13 cellular contexts compared by ENCODE assay signal in genomic region chr20:31663524-31663837, GRCh38. TPM values are rescaled to one million over a fixed set of nuclear protein-coding genes. Genes with fewer than 3 reads are reported as not detected.
DNase-seq lines count a peak whose midpoint lies in the region; ATAC-seq and TF ChIP-seq lines count a peak whose summit lies in the region.
"Had no signal": no experiment of that assay in that cellular context is flagged by ENCODE, and none has a peak within 500 bp of the region (broad histone marks: within the 10 kb centered on the region; RNA-seq: fewer than 3 reads in every experiment).

No MANE protein-coding gene starts in this region.

- 69% methylated on average over 2 of the region's 2 CpGs for WGBS in right lobe of liver (ENCODE audit: insufficient coverage, low coverage, low lambda C conversion rate, missing lambda C conversion rate)
- WGBS in testis, 2 donors = 69 to 84% methylated on average over 2 of the region's 2 CpGs

- H3K36me3 ChIP-seq in right lobe of liver (peaks cover 0 to 9% (median 2%) of the 10 kb centered on the region in 4 donors), testis (ENCODE audit: low read depth, missing control alignments) (no peaks in the 10 kb centered on the region)

- H3K27me3 ChIP-seq in right lobe of liver (no peaks in the 10 kb centered on the region), testis (no peaks in the 10 kb centered on the region)

- H3K27ac Mint-ChIP-seq in activated CD8-positive, alpha-beta memory T cell treated with anti-CD3 and anti-CD28 coated beads, Interleukin-2, amount 10 ng/mL, durations not matched to agents 7 days and 5 days = peak overlapping the region; percentile 72
- H3K27ac Mint-ChIP-seq in activated T-helper 17 cell treated with anti-CD3 and anti-CD28 coated beads, Interleukin-2, amount 50 U/mL, for 72 hours = peak overlapping the region; percentile 79

- DNase-seq in activated CD8-positive, alpha-beta memory T cell treated with anti-CD3 and anti-CD28 coated beads, Interleukin-2, amount 10 ng/mL, durations not matched to agents 7 days and 5 days = no peak
- no peak for DNase-seq in activated CD8-positive, alpha-beta memory T cell treated with anti-CD3 and anti-CD28 coated beads for 24 hours
- DNase-seq in right lobe of liver (no peak), testis (no peak), NOMO-1 treated with DMSO at 0.1 percent for 48 hours (lab: John Stamatoyannopoulos, UW; ENCODE audit: unreplicated experiment) (no peak)
- DNase-seq: ACHN, GF-D8, NCI-H446 had no signal

- H3K27ac ChIP-seq in right lobe of liver = peak overlapping the region in 2 of 3 donors; percentile 38 to 73
- peak overlapping the region; percentile 45 to 74 for H3K27ac ChIP-seq in testis

- H3K27me3 Mint-ChIP-seq in activated CD8-positive, alpha-beta memory T cell treated with anti-CD3 and anti-CD28 coated beads, Interleukin-2, amount 10 ng/mL, durations not matched to agents 7 days and 5 days = no peaks in the 10 kb centered on the region
- no peaks in the 10 kb centered on the region for H3K27me3 Mint-ChIP-seq in activated T-helper 17 cell treated with anti-CD3 and anti-CD28 coated beads, Interleukin-2, amount 50 U/mL, for 72 hours

- CTCF ChIA-PET in activated CD8-positive, alpha-beta memory T cell treated with anti-CD3 and anti-CD28 coated beads, Interleukin-2, amount 10 ng/mL, durations not matched to agents 7 days and 5 days (lab: Charles Lee) = interaction anchor here (1.2 to 25.0 kb wide), 5 partner anchors 9 to 51 kb away, joined by 3 to 685 read pairs (median 17); partner anchors contain the start of gene BCL2L1

- peaks cover 57% of the 10 kb centered on the region for H3K4me1 Mint-ChIP-seq in activated CD8-positive, alpha-beta memory T cell treated with anti-CD3 and anti-CD28 coated beads, Interleukin-2, amount 10 ng/mL, durations not matched to agents 7 days and 5 days
- H3K4me1 Mint-ChIP-seq in activated T-helper 17 cell treated with anti-CD3 and anti-CD28 coated beads, Interleukin-2, amount 50 U/mL, for 72 hours = peaks cover 41% of the 10 kb centered on the region

- no peaks in the 10 kb centered on the region for H3K9me3 Mint-ChIP-seq in activated CD8-positive, alpha-beta memory T cell treated with anti-CD3 and anti-CD28 coated beads, Interleukin-2, amount 10 ng/mL, durations not matched to agents 7 days and 5 days (ENCODE audit: low read depth)
- no peaks in the 10 kb centered on the region for H3K9me3 Mint-ChIP-seq in activated T-helper 17 cell treated with anti-CD3 and anti-CD28 coated beads, Interleukin-2, amount 50 U/mL, for 72 hours

- no peaks in the 10 kb centered on the region for H3K9me3 ChIP-seq in right lobe of liver
- H3K9me3 ChIP-seq in testis = no peaks in the 10 kb centered on the region

- H3K36me3 Mint-ChIP-seq in activated CD8-positive, alpha-beta memory T cell treated with anti-CD3 and anti-CD28 coated beads, Interleukin-2, amount 10 ng/mL, durations not matched to agents 7 days and 5 days = peaks cover 21% of the 10 kb centered on the region
- peaks cover 80% of the 10 kb centered on the region for H3K36me3 Mint-ChIP-seq in activated T-helper 17 cell treated with anti-CD3 and anti-CD28 coated beads, Interleukin-2, amount 50 U/mL, for 72 hours (ENCODE audit: low read depth)

- H3K4me3 ChIP-seq in right lobe of liver (no peak overlapping the region), testis (no peak overlapping the region)

- intact Hi-C loops in right lobe of liver (cut with DNase I) = loop anchor here (5.0 kb wide), 1 partner anchor 59 kb away; the partner anchor contains the start of gene BCL2L1 (in 2 of the 2)
- intact Hi-C loops in testis (cut with DNase I; ENCODE audit: low total_unique reads) = no loop called here

- TF ChIP-seq POLR2A in right lobe of liver (IDR thresholded peaks at IDR 0.05) = no peak
- TF ChIP-seq POLR2A in testis (IDR thresholded peaks at IDR 0.05) = no peak

- ATAC-seq in activated CD8-positive, alpha-beta memory T cell treated with anti-CD3 and anti-CD28 coated beads, Interleukin-2, amount 10 ng/mL, durations not matched to agents 7 days and 5 days = no peak
- ATAC-seq in activated T-helper 17 cell treated with anti-CD3 and anti-CD28 coated beads, Interleukin-2, amount 50 U/mL, for 72 hours (replicated peaks) = no peak
- no peak for ATAC-seq in right lobe of liver
- ATAC-seq in GM18868 (IDR thresholded peaks at IDR 0.05; ENCODE audit: unreplicated experiment) = no peak
- no peak for ATAC-seq in HG03342 (IDR thresholded peaks at IDR 0.05; ENCODE audit: unreplicated experiment)
- ATAC-seq: activated CD4-positive, CD25-positive, alpha-beta regulatory T cell treated with anti-CD3 and anti-CD28 coated beads, Interleukin-2, amount 50 U/mL, for 24 hours had no signal

- no peak for TF ChIP-seq CTCF in right lobe of liver (IDR thresholded peaks at IDR 0.05)
- no peak for TF ChIP-seq CTCF in testis (IDR thresholded peaks at IDR 0.05)

- H3K4me3 Mint-ChIP-seq in activated CD8-positive, alpha-beta memory T cell treated with anti-CD3 and anti-CD28 coated beads, Interleukin-2, amount 10 ng/mL, durations not matched to agents 7 days and 5 days = no peak overlapping the region
- H3K4me3 Mint-ChIP-seq in activated T-helper 17 cell treated with anti-CD3 and anti-CD28 coated beads, Interleukin-2, amount 50 U/mL, for 72 hours = peak overlapping the region; percentile 74

- H3K4me1 ChIP-seq in right lobe of liver (peaks cover 0 to 51% (median 23%) of the 10 kb centered on the region in 4 donors), testis (peaks cover 53% of the 10 kb centered on the region)

RNA-seq across cellular contexts. Expression of gene COX4I2, which starts 25.8 kb away (rescaled TPM):
- total RNA-seq in activated CD8-positive, alpha-beta memory T cell treated with anti-CD3 and anti-CD28 coated beads, Interleukin-2, amount 10 ng/mL, durations not matched to agents 7 days and 5 days = not detected
- not detected for total RNA-seq in activated T-helper 17 cell treated with anti-CD3 and anti-CD28 coated beads, Interleukin-2, amount 50 U/mL, for 72 hours
- total RNA-seq in right lobe of liver (not detected), testis (1 to 10 TPM; 6.0 to 6.1 TPM)
- polyA plus RNA-seq in testis (ENCODE audit: insufficient read depth, low read depth, low replicate concordance) = 2.2 TPM
- total RNA-seq: epithelial cell of proximal tubule had no signal

RNA-seq across cellular contexts. Expression of gene ID1, which starts 58.4 kb away (rescaled TPM):
- not detected for total RNA-seq in activated CD8-positive, alpha-beta memory T cell treated with anti-CD3 and anti-CD28 coated beads, Interleukin-2, amount 10 ng/mL, durations not matched to agents 7 days and 5 days
- 1 to 10 TPM; 2.9 to 5.3 TPM for total RNA-seq in activated T-helper 17 cell treated with anti-CD3 and anti-CD28 coated beads, Interleukin-2, amount 50 U/mL, for 72 hours
- total RNA-seq in right lobe of liver = 100 to 1,000 TPM in 2 of 6 experiments, 10 to 100 TPM in 4; 12.9 to 300 (median 35.0) TPM
- 100 to 1,000 TPM; 124 to 128 TPM for total RNA-seq in testis
- 18.7 TPM for polyA plus RNA-seq in testis (ENCODE audit: insufficient read depth, low read depth, low replicate concordance)

RNA-seq across cellular contexts. Expression of gene BCL2L1, which starts 59.2 kb away (rescaled TPM):
- 100 to 1,000 TPM in 1 of 2 experiments, 10 to 100 TPM in 1; 69.8 to 121 TPM for total RNA-seq in activated CD8-positive, alpha-beta memory T cell treated with anti-CD3 and anti-CD28 coated beads, Interleukin-2, amount 10 ng/mL, durations not matched to agents 7 days and 5 days
- 100 to 1,000 TPM in 1 of 2 donors, 10 to 100 TPM in 1; 86.7 to 134 TPM for total RNA-seq in activated T-helper 17 cell treated with anti-CD3 and anti-CD28 coated beads, Interleukin-2, amount 50 U/mL, for 72 hours
- total RNA-seq in right lobe of liver (10 to 100 TPM; 30.5 to 96.1 (median 63.4) TPM), testis (10 to 100 TPM; 83.0 to 84.7 TPM)
- 122 TPM for polyA plus RNA-seq in testis (ENCODE audit: insufficient read depth, low read depth, low replicate concordance)

Comparison
In these comparisons a context has a peak if more than half of its experiments do, and no peak if none do; other contexts are left out.
1. RNA of gene COX4I2, which starts 25.8 kb away (total RNA-seq): 6.0 to 6.1 TPM in testis; not detected in activated CD8-positive, alpha-beta memory T cell treated with anti-CD3 and anti-CD28 coated beads, Interleukin-2, amount 10 ng/mL, durations not matched to agents 7 days and 5 days, not detected in activated T-helper 17 cell treated with anti-CD3 and anti-CD28 coated beads, Interleukin-2, amount 50 U/mL, for 72 hours and not detected in right lobe of liver; every median in the first group is over 4 times any median in the second.